Comparison of ENCODE assay signal across 25 cellular contexts in genomic region chr3:184672972-184673875, GRCh38.
"Had no signal": no experiment of that assay in that cellular context is flagged by ENCODE, and none has a peak within 500 bp of the region (broad histone marks: within the 10 kb centered on the region; RNA-seq: fewer than 3 reads in every experiment).

No MANE protein-coding gene starts in this region.

- H3K27ac ChIP-seq: foreskin keratinocyte, neutrophil, parathyroid adenoma, stomach, suprapubic skin, tibial nerve had no signal

- H3K9me3 Mint-ChIP-seq: activated B cell treated with CpG ODN at 0.5 μM for 24 hours; activated T-cell treated with anti-CD3 and anti-CD28 coated beads, Interleukin-2, amount 50 U/mL, for 4 hours; activated T-helper 2 cell treated with anti-CD3 and anti-CD28 coated beads, Interferon-gamma antibody, Interleukin-2, Interleukin-4, amounts not matched to agents 10 μg/mL and 5 μg/mL and 100 μg/mL, durations not matched to agents 14 hours and 24 hours and 36 hours; immature natural killer cell had no signal

- H3K36me3 ChIP-seq: neutrophil, stomach, suprapubic skin, tibial nerve had no signal

- H3K79me2 ChIP-seq: parathyroid adenoma had no signal

- ATAC-seq: activated CD4-positive, alpha-beta T cell treated with anti-CD3 and anti-CD28 coated beads for 36 hours; activated T-cell treated with anti-CD3 and anti-CD28 coated beads, Interleukin-2, amount 50 U/mL, for 4 hours; foreskin keratinocyte; naive thymus-derived CD4-positive, alpha-beta T cell; right cardiac atrium; stimulated activated memory B cell treated with anti-CD40 and anti-IgM and Interleukin-4, amounts not matched to agents 10 μg/mL and 1 μg/mL and 100 μg/mL, for 72 hours had no signal

- H3K27ac Mint-ChIP-seq: activated B cell treated with CpG ODN at 0.5 μM for 24 hours; activated CD4-positive, alpha-beta T cell treated with anti-CD3 and anti-CD28 coated beads for 36 hours; activated naive CD8-positive, alpha-beta T cell; activated T-helper 2 cell treated with anti-CD3 and anti-CD28 coated beads, Interferon-gamma antibody, Interleukin-2, Interleukin-4, amounts not matched to agents 10 μg/mL and 5 μg/mL and 100 μg/mL, durations not matched to agents 14 hours and 24 hours and 36 hours; immature natural killer cell; stimulated activated memory B cell treated with anti-CD40 and anti-IgM and Interleukin-4, amounts not matched to agents 10 μg/mL and 1 μg/mL and 100 μg/mL, for 72 hours had no signal

- H3K4me1 ChIP-seq: foreskin keratinocyte, parathyroid adenoma, suprapubic skin had no signal

- H3K4me3 Mint-ChIP-seq: activated B cell treated with CpG ODN at 0.5 μM for 24 hours; activated CD4-positive, alpha-beta T cell treated with anti-CD3 and anti-CD28 coated beads for 36 hours; activated naive CD8-positive, alpha-beta T cell; activated T-cell treated with anti-CD3 and anti-CD28 coated beads, Interleukin-2, amount 50 U/mL, for 4 hours; immature natural killer cell; naive thymus-derived CD4-positive, alpha-beta T cell; stimulated activated memory B cell treated with anti-CD40 and anti-IgM and Interleukin-4, amounts not matched to agents 10 μg/mL and 1 μg/mL and 100 μg/mL, for 72 hours had no signal

- H3K36me3 Mint-ChIP-seq: activated naive CD8-positive, alpha-beta T cell; immature natural killer cell; naive thymus-derived CD4-positive, alpha-beta T cell; stimulated activated memory B cell treated with anti-CD40 and anti-IgM and Interleukin-4, amounts not matched to agents 10 μg/mL and 1 μg/mL and 100 μg/mL, for 72 hours had no signal

- H3K9me3 ChIP-seq: neutrophil, stomach, suprapubic skin, tibial nerve had no signal

- H2AFZ ChIP-seq: parathyroid adenoma had no signal

- H3K4me1 Mint-ChIP-seq: activated CD4-positive, alpha-beta T cell treated with anti-CD3 and anti-CD28 coated beads for 36 hours; immature natural killer cell had no signal

- DNase-seq: activated B cell treated with CpG ODN at 0.5 μM for 24 hours; activated CD4-positive, alpha-beta T cell treated with anti-CD3 and anti-CD28 coated beads for 36 hours; activated CD4-positive, alpha-beta T cell treated with anti-CD3 and anti-CD28 coated beads, Interleukin-2, amount 50 U/mL, for 4 hours; activated CD8-positive, alpha-beta memory T cell treated with anti-CD3 and anti-CD28 coated beads for 24 hours; activated CD8-positive, alpha-beta memory T cell treated with anti-CD3 and anti-CD28 coated beads, Interleukin-2, amount 50 U/mL, for 48 hours; activated naive CD4-positive, alpha-beta T cell; activated T-cell treated with anti-CD3 and anti-CD28 coated beads, Interleukin-2, amount 50 U/mL, for 4 hours; foreskin keratinocyte; immature natural killer cell; kidney glomerular epithelial cell; mesenchymal stem cell; naive thymus-derived CD4-positive, alpha-beta T cell; stimulated activated CD4-positive, alpha-beta T cell treated with anti-CD3 and anti-CD28 coated beads, Interleukin-1b, Interleukin-23, amount 100 ng/mL, for 48 hours; stomach; T-helper 1 cell; T-helper 9 cell had no signal

- H3K27me3 Mint-ChIP-seq: activated B cell treated with CpG ODN at 0.5 μM for 24 hours; activated naive CD8-positive, alpha-beta T cell had no signal

- H3K27me3 ChIP-seq: neutrophil, stomach, suprapubic skin, tibial nerve had no signal

- H3K4me3 ChIP-seq: skin epidermis, stomach, suprapubic skin, tibial nerve had no signal

- H3K9ac ChIP-seq: parathyroid adenoma had no signal
